8 cellular contexts compared by ENCODE assay signal in genomic region chr21:42309753-42310213, GRCh38. TPM values are rescaled to one million over a fixed set of nuclear protein-coding genes. Genes with fewer than 3 reads are reported as not detected.
A peak's percentile ranks its signal among the peaks of the same experiment; 100 is the strongest.
DNase-seq lines count a peak whose midpoint lies in the region; ATAC-seq and TF ChIP-seq lines count a peak whose summit lies in the region.

No MANE protein-coding gene starts in this region.

- peaks cover 6% of the 10 kb centered on the region for H3K27me3 Mint-ChIP-seq in type B pancreatic cell

- peak overlapping the region; percentile 34 for H3K4me3 Mint-ChIP-seq in type B pancreatic cell

- ATAC-seq in omental fat pad (ENCODE audit: low FRiP score) (no peak), HG02610 (IDR thresholded peaks at IDR 0.05; ENCODE audit: unreplicated experiment) (no peak)

- TF ChIP-seq CTCF in C4-2B (conservative IDR thresholded peaks at IDR 0.05) (peak; percentile 89), omental fat pad (IDR thresholded peaks at IDR 0.05) (no peak), type B pancreatic cell (conservative IDR thresholded peaks at IDR 0.05) (peak; percentile 90)

- DNase-seq in HT-29 (ENCODE audit: low spot score) (peak; percentile 32), OCI-M2 (lab: John Stamatoyannopoulos, UW; ENCODE audit: unreplicated experiment) (peak; percentile 31), germinal center (ENCODE audit: low spot score) (peak; percentile 75), omental fat pad (ENCODE audit: low spot score) (peak; percentile 62), type B pancreatic cell (ENCODE audit: extremely low spot score, unreplicated experiment) (no peak)
- peak; percentile 53 to 54 for DNase-seq in activated T-helper 1 cell treated with anti-CD3 and anti-CD28 coated beads, Interleukin-2, amount 50 U/mL, for 16 hours (ENCODE audit: low read depth in 1 of 2, low spot score in 1 of 2)

- H3K4me1 Mint-ChIP-seq in type B pancreatic cell (ENCODE audit: unreplicated experiment) = peaks cover 11% of the 10 kb centered on the region

- no peak overlapping the region for H3K27ac Mint-ChIP-seq in type B pancreatic cell

- H3K9me3 Mint-ChIP-seq in type B pancreatic cell = no peaks in the 10 kb centered on the region

- no peaks in the 10 kb centered on the region for H3K36me3 Mint-ChIP-seq in type B pancreatic cell

- H3K27ac ChIP-seq in C4-2B = no peak overlapping the region

RNA-seq across cellular contexts. Expression of gene TFF3, which starts 5.4 kb away (rescaled TPM):
- total RNA-seq in HT-29 (2014; rRNA removed; shearing (Covaris generic)) = 58.5 and 71.8 TPM in 2 replicates
- total RNA-seq in omental fat pad = 10 to 100 TPM in 3 of 4 donors, 1 to 10 TPM in 1; 1.8 to 23.6 (median 11.6) TPM
- total RNA-seq in type B pancreatic cell (ENCODE audit: low replicate concordance) = 31.5 and 183 TPM in 2 replicates

RNA-seq across cellular contexts. Expression of gene TFF2, which starts 41.0 kb away (rescaled TPM):
- total RNA-seq in HT-29 (2014; rRNA removed; shearing (Covaris generic)) = 1.5 and 3.2 TPM in 2 replicates
- total RNA-seq in omental fat pad (not detected), type B pancreatic cell (ENCODE audit: low replicate concordance) (5.2 and 11.3 TPM in 2 replicates)

RNA-seq across cellular contexts. Expression of gene TFF1, which starts 56.6 kb away (rescaled TPM):
- total RNA-seq in HT-29 (2014; rRNA removed; shearing (Covaris generic)) = 3.4 and 4.6 TPM in 2 replicates
- total RNA-seq in omental fat pad (not detected), type B pancreatic cell (ENCODE audit: low replicate concordance) (42.6 and 136 TPM in 2 replicates)

Comparison
In these comparisons a context has a peak if more than half of its experiments do, and no peak if none do; other contexts are left out.
1. CTCF ChIP-seq: peak in C4-2B (single experiment) and type B pancreatic cell (single experiment); none in omental fat pad (0 of 3).